Comparison of ENCODE assay signal across 7 cellular contexts in the genomic region with DNA sequence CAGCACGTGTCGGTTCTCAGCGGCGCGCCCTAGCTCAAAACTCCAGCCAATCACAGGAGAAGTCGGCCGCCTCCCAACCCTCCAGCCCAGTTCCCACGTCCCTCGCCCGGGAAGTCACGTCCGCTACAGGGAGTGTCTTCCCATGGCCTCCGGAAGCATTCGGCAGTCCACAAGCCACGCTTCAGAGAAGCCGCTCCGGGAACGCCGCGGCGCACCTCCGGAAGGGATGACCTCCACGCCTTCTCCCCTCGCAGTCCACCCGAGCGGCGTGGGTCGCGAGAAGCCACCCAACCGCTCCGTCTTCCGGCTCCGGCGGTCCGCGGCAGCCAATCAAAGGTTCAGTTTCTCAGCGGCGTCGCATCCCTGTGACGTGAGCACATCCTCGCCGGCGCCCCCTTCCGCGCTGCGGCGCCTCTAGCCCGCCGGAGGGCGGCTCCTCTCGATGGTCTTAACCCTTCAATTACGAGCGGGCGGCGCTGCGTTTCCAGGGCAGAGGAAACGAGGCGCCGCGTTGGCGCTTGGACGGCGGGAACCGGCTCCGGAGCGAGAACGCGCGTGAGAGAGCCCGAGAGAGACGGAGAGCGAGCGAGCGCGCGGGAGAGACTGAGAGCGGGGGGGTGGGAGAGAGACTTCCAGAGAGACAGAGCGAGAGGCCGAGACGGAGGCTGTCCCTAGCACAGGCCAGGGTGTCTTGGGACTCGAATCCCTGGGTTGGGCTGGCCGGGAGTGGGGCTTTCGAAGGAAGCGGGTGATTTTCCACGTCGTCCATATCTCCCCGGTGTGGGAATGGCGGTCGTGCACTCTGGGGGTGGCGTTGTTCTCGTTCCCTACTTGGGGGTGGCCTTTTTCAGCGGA. TPM values are rescaled to one million over a fixed set of nuclear protein-coding genes. Genes with fewer than 3 reads are reported as not detected.
DNase-seq lines count a peak whose midpoint lies in the region; ATAC-seq, FAIRE-seq and TF ChIP-seq lines count a peak whose summit lies in the region.
"Not testable (repeated sequence)": the region's sequence is repeated elsewhere in the genome, so short reads cannot be mapped to it uniquely, and the experiment has no call there.

FAM156B (plus strand) TSS at position 476 of the 855 bp plus-strand sequence. CDS start 9,896 bp downstream, outside the sequence.

- FAIRE-seq in astrocyte (lab: Jason Lieb, UNC), result peak; percentile 9

- DNase-seq in Panc1 (ENCODE audit: low read depth, low spot score); astrocyte (ENCODE audit: low read depth); right cardiac atrium; progenitor cell of endocrine pancreas (ENCODE audit: low spot score, unreplicated experiment): not testable (repeated sequence)

- H3K27me3 ChIP-seq in Panc1 (ENCODE audit: control insufficient read depth, insufficient read depth, low read length); astrocyte (ENCODE audit: insufficient read depth, low read length); right cardiac atrium (ENCODE audit: control insufficient read depth, insufficient read depth): not testable (repeated sequence)

- not testable (repeated sequence) for H3K27ac Mint-ChIP-seq in astrocyte (ENCODE audit: unreplicated experiment); progenitor cell of endocrine pancreas

- H3K4me1 ChIP-seq in Panc1 (ENCODE audit: control insufficient read depth, insufficient read depth, low read length); astrocyte (ENCODE audit: insufficient read depth, low read length); right cardiac atrium (ENCODE audit: control insufficient read depth, insufficient read depth, low read length): not testable (repeated sequence)

- intact Hi-C loops in Panc1 (cut with micrococcal nuclease; ENCODE audit: unreplicated experiment); right cardiac atrium (cut with DNase I): not testable (repeated sequence)

- not testable (repeated sequence) for H3K4me3 ChIP-seq in Panc1 (ENCODE audit: low read depth in 2 of 2, low read length in 2 of 2); astrocyte (ENCODE audit: insufficient read depth, low read depth, low read length); right cardiac atrium (ENCODE audit: low read length)

- not testable (repeated sequence) for H3K36me3 ChIP-seq in Panc1 (ENCODE audit: control insufficient read depth, insufficient read depth, low read length); astrocyte (ENCODE audit: insufficient read depth, low read length)

- H3K9me3 Mint-ChIP-seq in astrocyte (ENCODE audit: unreplicated experiment); progenitor cell of endocrine pancreas (ENCODE audit: low read depth): not testable (repeated sequence)

- H4K20me1 ChIP-seq in astrocyte (ENCODE audit: insufficient read depth, low read length), result not testable (repeated sequence)

- H3K4me1 Mint-ChIP-seq in astrocyte (ENCODE audit: low read depth, unreplicated experiment); progenitor cell of endocrine pancreas (ENCODE audit: low read depth): not testable (repeated sequence)

- in situ Hi-C loops in Panc1 (cut with HindIII; ENCODE audit: low pct_unique_long_range_greater_than_20kb, low sequenced_read_pairs), result not testable (repeated sequence)

- H3K36me3 Mint-ChIP-seq in astrocyte (ENCODE audit: low read depth, unreplicated experiment); progenitor cell of endocrine pancreas (ENCODE audit: insufficient read depth): not testable (repeated sequence)

- H3K4me2 ChIP-seq in astrocyte (ENCODE audit: low read length), result not testable (repeated sequence)

- BruUV-seq in Panc1 (replicated peaks; lab: Mats Ljungman, UMichigan), result not testable (repeated sequence)

- ATAC-seq in GM18868 (IDR thresholded peaks at IDR 0.05; ENCODE audit: unreplicated experiment) (peak; percentile 88), GM21737 (IDR thresholded peaks at IDR 0.05; ENCODE audit: unreplicated experiment) (peak; percentile 84), HG03103 (IDR thresholded peaks at IDR 0.05; ENCODE audit: low read depth, unreplicated experiment) (peak; percentile 80), Panc1 (peak; percentile 93), right cardiac atrium (peak; percentile 94 to 95)

- TF ChIP-seq CTCF in Panc1 (IDR thresholded peaks at IDR 0.05); astrocyte (IDR thresholded peaks at IDR 0.05; ENCODE audit: insufficient read depth, low read depth, low read length); progenitor cell of endocrine pancreas (IDR thresholded peaks at IDR 0.05; ENCODE audit: unreplicated experiment): not testable (repeated sequence)

- not testable (repeated sequence) for H3K27ac ChIP-seq in Panc1 (ENCODE audit: low read length); astrocyte (ENCODE audit: low read depth, low read length); right cardiac atrium (ENCODE audit: low read length)

- not testable (repeated sequence) for H3K9me3 ChIP-seq in Panc1 (ENCODE audit: control insufficient read depth, insufficient read depth, low read depth, low read length); astrocyte (ENCODE audit: insufficient read depth, low read depth, low read length); right cardiac atrium (ENCODE audit: control insufficient read depth, low read length)

- POLR2A ChIA-PET in Panc1 (lab: Charles Lee), result not testable (repeated sequence)

- WGBS in right cardiac atrium, result no CpG with 5 or more reads among the region's 92 CpGs

- CTCF ChIA-PET in Panc1 (lab: Charles Lee), result not testable (repeated sequence)

- H3K79me2 ChIP-seq in astrocyte (ENCODE audit: insufficient read depth, low read length), result not testable (repeated sequence)

- H3K27me3 Mint-ChIP-seq in astrocyte (ENCODE audit: low read depth, unreplicated experiment); progenitor cell of endocrine pancreas: not testable (repeated sequence)

- H3K4me3 Mint-ChIP-seq in astrocyte (ENCODE audit: unreplicated experiment); progenitor cell of endocrine pancreas (ENCODE audit: low read depth): not testable (repeated sequence)

- H2AFZ ChIP-seq in astrocyte (ENCODE audit: low read depth, low read length), result not testable (repeated sequence)

- H3K9ac ChIP-seq in astrocyte (ENCODE audit: low read length), result not testable (repeated sequence)

RNA-seq across cellular contexts. Expression of gene FAM156B, which starts in this region (rescaled TPM):
- total RNA-seq in Panc1 (2021; ENCODE audit: unreplicated experiment) (13.0 TPM), astrocyte (19.4 and 21.4 TPM in 2 replicates), right cardiac atrium (10 to 100 TPM; 11.0 to 17.6 (median 15.4) TPM), progenitor cell of endocrine pancreas (13.1 and 14.9 TPM in 2 replicates)
- polyA plus RNA-seq in Panc1 (2012; ENCODE audit: insufficient read length), result 14.0 TPM
- polyA plus RNA-seq in right cardiac atrium, result 18.1 TPM
